ENCODE assay signal across 1 cellular context in genomic region chr22:19122752-19123492, GRCh38.
TF ChIP-seq lines count a peak whose summit lies in the region.

No MANE protein-coding gene starts in this region.

TF ChIP-seq in HepG2, 621 proteins besides CTCF, POLR2A, EP300 and RAD21:
- TF ChIP-seq SP140L (CRISPR knock-in tag; IDR thresholded peaks at IDR 0.05; ENCODE audit: borderline replicate concordance) = no peak
- TF ChIP-seq ZBTB33 (CRISPR knock-in tag; IDR thresholded peaks at IDR 0.05) = 0 out of 2 replicates have a peak, but pooled peaks have one; percentile 5
- TF ChIP-seq PRDM15 (CRISPR knock-in tag; IDR thresholded peaks at IDR 0.05) = no peak
- 0 out of 2 replicates have a peak, but pooled peaks have one; percentile 42 for TF ChIP-seq ZFP41 (CRISPR knock-in tag; IDR thresholded peaks at IDR 0.05; ENCODE audit: borderline replicate concordance)
- TF ChIP-seq, protein P1, sequence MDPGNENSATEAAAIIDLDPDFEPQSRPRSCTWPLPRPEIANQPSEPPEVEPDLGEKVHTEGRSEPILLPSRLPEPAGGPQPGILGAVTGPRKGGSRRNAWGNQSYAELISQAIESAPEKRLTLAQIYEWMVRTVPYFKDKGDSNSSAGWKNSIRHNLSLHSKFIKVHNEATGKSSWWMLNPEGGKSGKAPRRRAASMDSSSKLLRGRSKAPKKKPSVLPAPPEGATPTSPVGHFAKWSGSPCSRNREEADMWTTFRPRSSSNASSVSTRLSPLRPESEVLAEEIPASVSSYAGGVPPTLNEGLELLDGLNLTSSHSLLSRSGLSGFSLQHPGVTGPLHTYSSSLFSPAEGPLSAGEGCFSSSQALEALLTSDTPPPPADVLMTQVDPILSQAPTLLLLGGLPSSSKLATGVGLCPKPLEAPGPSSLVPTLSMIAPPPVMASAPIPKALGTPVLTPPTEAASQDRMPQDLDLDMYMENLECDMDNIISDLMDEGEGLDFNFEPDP (CRISPR knock-in tag; conservative IDR thresholded peaks at IDR 0.05) = no peak
- 0 out of 2 replicates have a peak, but pooled peaks have one; percentile 30 for TF ChIP-seq SNAPC2 (CRISPR knock-in tag; IDR thresholded peaks at IDR 0.05)
- no peak for TF ChIP-seq ZNF572 (CRISPR knock-in tag; IDR thresholded peaks at IDR 0.05)
- peak; percentile 15; the same call in 1 of the 2 replicates for TF ChIP-seq ZBTB7B (CRISPR knock-in tag; IDR thresholded peaks at IDR 0.05)
- TF ChIP-seq NRL (CRISPR knock-in tag; IDR thresholded peaks at IDR 0.05; ENCODE audit: borderline replicate concordance) = 0 out of 2 replicates have a peak, but pooled peaks have one; percentile 22
- no peak for TF ChIP-seq ZNF713 (CRISPR knock-in tag; IDR thresholded peaks at IDR 0.05)
- TF ChIP-seq, protein P2, sequence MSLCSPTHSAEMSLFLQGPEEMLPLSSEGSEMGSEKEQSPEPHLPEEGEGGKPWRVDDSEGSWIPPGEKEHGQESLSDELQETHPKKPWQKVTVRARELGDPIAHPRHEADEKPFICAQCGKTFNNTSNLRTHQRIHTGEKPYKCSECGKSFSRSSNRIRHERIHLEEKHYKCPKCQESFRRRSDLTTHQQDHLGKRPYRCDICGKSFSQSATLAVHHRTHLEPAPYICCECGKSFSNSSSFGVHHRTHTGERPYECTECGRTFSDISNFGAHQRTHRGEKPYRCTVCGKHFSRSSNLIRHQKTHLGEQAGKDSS (CRISPR knock-in tag; IDR thresholded peaks at IDR 0.05; ENCODE audit: borderline replicate concordance, low read depth) = peak; percentile 97
- TF ChIP-seq MXI1 (IDR thresholded peaks at IDR 0.05; ENCODE audit: borderline replicate concordance, low read depth, low read length) = no peak
- TF ChIP-seq ZNF7 (CRISPR knock-in tag; IDR thresholded peaks at IDR 0.05) = peak; percentile 39; the same call in 1 of the 2 replicates
- TF ChIP-seq, protein P3, sequence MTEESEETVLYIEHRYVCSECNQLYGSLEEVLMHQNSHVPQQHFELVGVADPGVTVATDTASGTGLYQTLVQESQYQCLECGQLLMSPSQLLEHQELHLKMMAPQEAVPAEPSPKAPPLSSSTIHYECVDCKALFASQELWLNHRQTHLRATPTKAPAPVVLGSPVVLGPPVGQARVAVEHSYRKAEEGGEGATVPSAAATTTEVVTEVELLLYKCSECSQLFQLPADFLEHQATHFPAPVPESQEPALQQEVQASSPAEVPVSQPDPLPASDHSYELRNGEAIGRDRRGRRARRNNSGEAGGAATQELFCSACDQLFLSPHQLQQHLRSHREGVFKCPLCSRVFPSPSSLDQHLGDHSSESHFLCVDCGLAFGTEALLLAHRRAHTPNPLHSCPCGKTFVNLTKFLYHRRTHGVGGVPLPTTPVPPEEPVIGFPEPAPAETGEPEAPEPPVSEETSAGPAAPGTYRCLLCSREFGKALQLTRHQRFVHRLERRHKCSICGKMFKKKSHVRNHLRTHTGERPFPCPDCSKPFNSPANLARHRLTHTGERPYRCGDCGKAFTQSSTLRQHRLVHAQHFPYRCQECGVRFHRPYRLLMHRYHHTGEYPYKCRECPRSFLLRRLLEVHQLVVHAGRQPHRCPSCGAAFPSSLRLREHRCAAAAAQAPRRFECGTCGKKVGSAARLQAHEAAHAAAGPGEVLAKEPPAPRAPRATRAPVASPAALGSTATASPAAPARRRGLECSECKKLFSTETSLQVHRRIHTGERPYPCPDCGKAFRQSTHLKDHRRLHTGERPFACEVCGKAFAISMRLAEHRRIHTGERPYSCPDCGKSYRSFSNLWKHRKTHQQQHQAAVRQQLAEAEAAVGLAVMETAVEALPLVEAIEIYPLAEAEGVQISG (CRISPR knock-in tag; IDR thresholded peaks at IDR 0.05) = peak; percentile 11; the same call in 1 of the 2 replicates
- TF ChIP-seq, protein P4, sequence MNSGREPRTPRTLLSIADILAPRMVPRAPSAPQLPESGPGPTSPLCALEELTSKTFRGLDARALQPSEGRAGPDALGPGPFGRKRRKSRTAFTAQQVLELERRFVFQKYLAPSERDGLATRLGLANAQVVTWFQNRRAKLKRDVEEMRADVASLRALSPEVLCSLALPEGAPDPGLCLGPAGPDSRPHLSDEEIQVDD (CRISPR knock-in tag; IDR thresholded peaks at IDR 0.05; ENCODE audit: borderline replicate concordance) = no peak
- no peak for TF ChIP-seq ZBTB7A (CRISPR knock-in tag; IDR thresholded peaks at IDR 0.05)
- no peak for TF ChIP-seq ZNF335 (CRISPR knock-in tag; IDR thresholded peaks at IDR 0.05)
- no peak for TF ChIP-seq LCORL (IDR thresholded peaks at IDR 0.05)
- TF ChIP-seq LCORL (CRISPR knock-in tag; IDR thresholded peaks at IDR 0.05) = 0 out of 2 replicates have a peak, but pooled peaks have one; percentile 19
- peak; percentile 62; the same call in 1 of the 2 replicates for TF ChIP-seq IRX3 (CRISPR knock-in tag; IDR thresholded peaks at IDR 0.05; ENCODE audit: borderline replicate concordance, low read depth)
- peak; percentile 31; the same call in 1 of the 2 replicates for TF ChIP-seq REPIN1 (CRISPR knock-in tag; IDR thresholded peaks at IDR 0.05; ENCODE audit: borderline replicate concordance, low read depth)
- TF ChIP-seq ZNF605 (CRISPR knock-in tag; IDR thresholded peaks at IDR 0.05) = peak; percentile 31; the same call in 1 of the 2 replicates
- peak; percentile 67; the same call in 1 of the 2 replicates for TF ChIP-seq SIN3A (IDR thresholded peaks at IDR 0.05; ENCODE audit: borderline replicate concordance, low read depth, low read length)
- peak; percentile 11; the same call in 1 of the 2 replicates for TF ChIP-seq HDAC1 (CRISPR knock-in tag; IDR thresholded peaks at IDR 0.05)
- no peak for TF ChIP-seq MLX (CRISPR knock-in tag; IDR thresholded peaks at IDR 0.05)
- TF ChIP-seq, protein P5, sequence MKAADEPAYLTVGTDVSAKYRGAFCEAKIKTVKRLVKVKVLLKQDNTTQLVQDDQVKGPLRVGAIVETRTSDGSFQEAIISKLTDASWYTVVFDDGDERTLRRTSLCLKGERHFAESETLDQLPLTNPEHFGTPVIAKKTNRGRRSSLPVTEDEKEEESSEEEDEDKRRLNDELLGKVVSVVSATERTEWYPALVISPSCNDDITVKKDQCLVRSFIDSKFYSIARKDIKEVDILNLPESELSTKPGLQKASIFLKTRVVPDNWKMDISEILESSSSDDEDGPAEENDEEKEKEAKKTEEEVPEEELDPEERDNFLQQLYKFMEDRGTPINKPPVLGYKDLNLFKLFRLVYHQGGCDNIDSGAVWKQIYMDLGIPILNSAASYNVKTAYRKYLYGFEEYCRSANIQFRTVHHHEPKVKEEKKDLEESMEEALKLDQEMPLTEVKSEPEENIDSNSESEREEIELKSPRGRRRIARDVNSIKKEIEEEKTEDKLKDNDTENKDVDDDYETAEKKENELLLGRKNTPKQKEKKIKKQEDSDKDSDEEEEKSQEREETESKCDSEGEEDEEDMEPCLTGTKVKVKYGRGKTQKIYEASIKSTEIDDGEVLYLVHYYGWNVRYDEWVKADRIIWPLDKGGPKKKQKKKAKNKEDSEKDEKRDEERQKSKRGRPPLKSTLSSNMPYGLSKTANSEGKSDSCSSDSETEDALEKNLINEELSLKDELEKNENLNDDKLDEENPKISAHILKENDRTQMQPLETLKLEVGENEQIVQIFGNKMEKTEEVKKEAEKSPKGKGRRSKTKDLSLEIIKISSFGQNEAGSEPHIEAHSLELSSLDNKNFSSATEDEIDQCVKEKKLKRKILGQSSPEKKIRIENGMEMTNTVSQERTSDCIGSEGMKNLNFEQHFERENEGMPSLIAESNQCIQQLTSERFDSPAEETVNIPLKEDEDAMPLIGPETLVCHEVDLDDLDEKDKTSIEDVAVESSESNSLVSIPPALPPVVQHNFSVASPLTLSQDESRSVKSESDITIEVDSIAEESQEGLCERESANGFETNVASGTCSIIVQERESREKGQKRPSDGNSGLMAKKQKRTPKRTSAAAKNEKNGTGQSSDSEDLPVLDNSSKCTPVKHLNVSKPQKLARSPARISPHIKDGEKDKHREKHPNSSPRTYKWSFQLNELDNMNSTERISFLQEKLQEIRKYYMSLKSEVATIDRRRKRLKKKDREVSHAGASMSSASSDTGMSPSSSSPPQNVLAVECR (CRISPR knock-in tag; IDR thresholded peaks at IDR 0.05; ENCODE audit: borderline replicate concordance) = 0 out of 2 replicates have a peak, but pooled peaks have one; percentile 42
- peak; percentile 14; the same call in 1 of the 2 replicates for TF ChIP-seq BHLHE40 (IDR thresholded peaks at IDR 0.05; ENCODE audit: low read length)
- TF ChIP-seq ZNF160 (CRISPR knock-in tag; IDR thresholded peaks at IDR 0.05) = 0 out of 2 replicates have a peak, but pooled peaks have one; percentile 0
- peak; percentile 39; the same call in 1 of the 2 replicates for TF ChIP-seq ZNF263 (CRISPR knock-in tag; IDR thresholded peaks at IDR 0.05)
